Comparison of ENCODE assay signal across 20 cellular contexts in the genomic region with DNA sequence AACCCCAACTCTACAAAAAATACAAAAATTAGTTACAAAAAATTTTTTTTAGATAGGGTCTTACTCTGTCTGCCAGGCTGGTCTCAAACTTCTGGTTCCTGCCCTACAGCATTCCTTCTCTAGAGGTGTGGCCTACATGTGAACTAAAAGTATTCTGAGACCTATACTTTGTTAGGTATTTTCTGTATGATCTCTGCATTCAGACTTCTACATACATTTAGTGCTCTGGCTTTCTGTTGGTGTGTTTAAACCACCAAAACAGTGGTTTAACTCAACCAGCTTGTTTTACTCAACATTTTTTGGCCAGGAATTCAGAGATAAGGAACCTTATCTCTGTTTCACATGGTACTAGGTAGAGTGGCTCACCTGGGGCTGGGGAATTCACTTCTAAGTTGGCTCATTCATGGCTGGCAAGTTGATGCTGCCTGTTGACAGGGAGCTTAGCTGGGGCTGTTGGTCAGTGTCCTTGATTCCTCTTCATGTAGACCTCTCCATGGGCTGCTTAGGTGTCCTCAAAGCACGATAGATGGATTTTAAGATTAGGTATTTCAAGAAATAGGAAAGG. TPM values are rescaled to one million over a fixed set of nuclear protein-coding genes. Genes with fewer than 3 reads are reported as not detected.
DNase-seq lines count a peak whose midpoint lies in the region; ATAC-seq, FAIRE-seq and TF ChIP-seq lines count a peak whose summit lies in the region.
"Had no signal": no experiment of that assay in that cellular context is flagged by ENCODE, and none has a peak within 500 bp of the region (broad histone marks: within the 10 kb centered on the region; RNA-seq: fewer than 3 reads in every experiment).

No MANE protein-coding gene starts in this region.

- no peak for TF ChIP-seq POLR2A in stomach (IDR thresholded peaks at IDR 0.05)

- FAIRE-seq in pancreas (lab: Jason Lieb, UNC) (no peak), urothelium cell line (lab: Jason Lieb, UNC) (no peak)
- FAIRE-seq: K562 had no signal

- ATAC-seq in pancreas, result peak; percentile 59 to 85 (median 72)
- ATAC-seq in stimulated activated memory B cell treated with anti-CD40 and anti-IgM and Interleukin-4, amounts not matched to agents 10 μg/mL and 1 μg/mL and 100 μg/mL, for 72 hours, result no peak
- ATAC-seq: K562, Panc1 had no signal

- no peak for TF ChIP-seq EP300 in stomach (IDR thresholded peaks at IDR 0.05)

- H3K9me3 ChIP-seq in pancreas (no peaks in the 10 kb centered on the region), stomach (no peaks in the 10 kb centered on the region)
- H3K9me3 ChIP-seq: MG63 had no signal

- H3K4me3 ChIP-seq in pancreas (no peak overlapping the region), stomach (no peak overlapping the region)
- H3K4me3 ChIP-seq: K562, MG63 had no signal

- TF ChIP-seq CTCF in pancreas (IDR thresholded peaks at IDR 0.05), result no peak
- TF ChIP-seq CTCF in stomach (IDR thresholded peaks at IDR 0.05), result no peak

- peaks cover 47% of the 10 kb centered on the region for H3K36me3 Mint-ChIP-seq in stimulated activated memory B cell treated with anti-CD40 and anti-IgM and Interleukin-4, amounts not matched to agents 10 μg/mL and 1 μg/mL and 100 μg/mL, for 72 hours

- H3K9me3 Mint-ChIP-seq in stimulated activated memory B cell treated with anti-CD40 and anti-IgM and Interleukin-4, amounts not matched to agents 10 μg/mL and 1 μg/mL and 100 μg/mL, for 72 hours, result no peaks in the 10 kb centered on the region
- H3K9me3 Mint-ChIP-seq: CD4-positive, alpha-beta T cell had no signal

- H3K27ac ChIP-seq in epithelial cell of prostate (peak overlapping the region; percentile 3), pancreas (peak overlapping the region in 2 of 4 donors; percentile 39 to 42), stomach (peak overlapping the region; percentile 7 to 66 (median 49))

- no peak overlapping the region for H3K27ac Mint-ChIP-seq in stimulated activated memory B cell treated with anti-CD40 and anti-IgM and Interleukin-4, amounts not matched to agents 10 μg/mL and 1 μg/mL and 100 μg/mL, for 72 hours
- H3K27ac Mint-ChIP-seq: CD4-positive, alpha-beta T cell had no signal

- H3K36me3 ChIP-seq in pancreas (peaks cover 0 to 19% (median 6%) of the 10 kb centered on the region in 3 donors), stomach (peaks cover 30 to 73% (median 68%) of the 10 kb centered on the region in 4 donors)

- intact Hi-C loops in pancreas (cut with DNase I), result loop anchor here in 1 of 3 donors (5.0 kb wide), 1 partner anchor 41 kb away; a partner anchor contains a TSS
- intact Hi-C loops in stomach (cut with DNase I; ENCODE audit: low total_unique reads), result no loop called here

- DNase-seq in NCI-H226, result peak; percentile 9
- DNase-seq in epithelial cell of prostate (ENCODE audit: low read depth, low spot score), result no peak
- no peak for DNase-seq in pancreas
- DNase-seq in stomach, result no peak
- DNase-seq in urothelium cell line (ENCODE audit: low spot score), result no peak
- no peak for DNase-seq in hippocampal formation (lab: John Stamatoyannopoulos, UW)
- DNase-seq in T-helper 2 cell, result no peak
- DNase-seq: CD4-positive, alpha-beta T cell; COR-L47; DND-41; H7; MG63; NCI-H1048; NCI-H1417 treated with DMSO at 0.1 percent for 48 hours; NCI-H187; NCI-H2107; NCI-H510A had no signal

- H3K27me3 ChIP-seq in pancreas, result no peaks in the 10 kb centered on the region
- H3K27me3 ChIP-seq in stomach, result no peaks in the 10 kb centered on the region
- H3K27me3 ChIP-seq: MG63 had no signal

- peaks cover 8% of the 10 kb centered on the region for H3K4me1 Mint-ChIP-seq in stimulated activated memory B cell treated with anti-CD40 and anti-IgM and Interleukin-4, amounts not matched to agents 10 μg/mL and 1 μg/mL and 100 μg/mL, for 72 hours

- 51 to 63% methylated on average over 1 of the region's 1 CpG for WGBS in pancreas, 2 donors
- WGBS in stomach, 5 donors, result 30 to 94% (median 67%) methylated on average over 1 of the region's 1 CpG

- H3K27me3 Mint-ChIP-seq in stimulated activated memory B cell treated with anti-CD40 and anti-IgM and Interleukin-4, amounts not matched to agents 10 μg/mL and 1 μg/mL and 100 μg/mL, for 72 hours, result no peaks in the 10 kb centered on the region
- H3K27me3 Mint-ChIP-seq: CD4-positive, alpha-beta T cell had no signal

- H3K4me3 Mint-ChIP-seq in stimulated activated memory B cell treated with anti-CD40 and anti-IgM and Interleukin-4, amounts not matched to agents 10 μg/mL and 1 μg/mL and 100 μg/mL, for 72 hours, result no peak overlapping the region
- H3K4me3 Mint-ChIP-seq: CD4-positive, alpha-beta T cell had no signal

- peaks cover 17 to 19% (median 18%) of the 10 kb centered on the region in 3 donors for H3K4me1 ChIP-seq in pancreas
- H3K4me1 ChIP-seq in stomach, result peaks cover 13 to 49% (median 24%) of the 10 kb centered on the region in 4 donors

RNA-seq across cellular contexts. Expression of a gene that starts 41.4 kb away (rescaled TPM):
- total RNA-seq in pancreas (1 to 10 TPM in 3 of 6 donors, under 1 TPM in 3; 0.56 to 1.2 (median 0.85) TPM), stomach (1 to 10 TPM in 3 of 5 donors, under 1 TPM in 1, not detected in 1; 0.37 to 4.5 (median 1.5) TPM)
- polyA plus RNA-seq in pancreas (1 to 10 TPM in 1 of 2 donors, under 1 TPM in 1; 0.89 to 1.6 TPM), stomach (under 1 TPM in 2 of 3 donors, not detected in 1; 0.03 to 0.06 TPM)

RNA-seq across cellular contexts. Expression of a gene that starts 42.8 kb away (rescaled TPM):
- total RNA-seq in pancreas, result 100 to 1,000 TPM in 1 of 6 donors, 10 to 100 TPM in 5; 60.8 to 108 (median 71.6) TPM
- polyA plus RNA-seq in pancreas, result 10 to 100 TPM; 15.5 to 19.9 TPM
- 100 to 1,000 TPM in 1 of 5 donors, 10 to 100 TPM in 4; 29.8 to 144 (median 67.5) TPM for total RNA-seq in stomach
- 10 to 100 TPM in 2 of 3 donors, 1 to 10 TPM in 1; 4.1 to 21.9 (median 13.1) TPM for polyA plus RNA-seq in stomach
